ENCODE assay signal across 3 cellular contexts in genomic region chr2:221777119-221777518, GRCh38.
TF ChIP-seq lines count a peak whose summit lies in the region.

No MANE protein-coding gene starts in this region.

TF ChIP-seq in A549, 52 proteins besides CTCF, POLR2A, EP300 and RAD21:
- TF ChIP-seq FOSL2 (IDR thresholded peaks at IDR 0.05), result no peak
- no peak for TF ChIP-seq FOSL2 (CRISPR knock-in tag; IDR thresholded peaks at IDR 0.05)
- no peak for TF ChIP-seq REST (IDR thresholded peaks at IDR 0.05)
- TF ChIP-seq CEBPB (IDR thresholded peaks at IDR 0.05), result peak; percentile 21 to 24; a peak in 1 of 4 replicates

TF ChIP-seq in IMR-90, 13 proteins besides CTCF, POLR2A, EP300 and RAD21:
- TF ChIP-seq CEBPB (IDR thresholded peaks at IDR 0.05; ENCODE audit: low read depth, low read length), result peak; percentile 85
- TF ChIP-seq RFX5 (IDR thresholded peaks at IDR 0.05; ENCODE audit: low read depth, low read length), result no peak
TF ChIP-seq in IMR-90: peak in this region for 1.

TF ChIP-seq in H1, 55 proteins besides CTCF, POLR2A, EP300 and RAD21:
- no peak for TF ChIP-seq KDM4A (IDR thresholded peaks at IDR 0.05; ENCODE audit: low read depth, low read length, severe bottlenecking)
- peak; percentile 87 for TF ChIP-seq CEBPB (IDR thresholded peaks at IDR 0.05; ENCODE audit: low read depth, low read length)
